ENCODE assay signal across 9 cellular contexts in genomic region chr5:159878988-159879471, GRCh38. TPM values are rescaled to one million over a fixed set of nuclear protein-coding genes. Genes with fewer than 3 reads are reported as not detected.
A peak's percentile ranks its signal among the peaks of the same experiment; 100 is the strongest.
DNase-seq lines count a peak whose midpoint lies in the region; ATAC-seq and TF ChIP-seq lines count a peak whose summit lies in the region.
"Had no signal": no experiment of that assay in that cellular context is flagged by ENCODE, and none has a peak within 500 bp of the region (broad histone marks: within the 10 kb centered on the region; RNA-seq: fewer than 3 reads in every experiment).

No MANE protein-coding gene starts in this region.

- H3K4me3 ChIP-seq in mucosa of descending colon = no peak overlapping the region

- ATAC-seq in mucosa of descending colon = peak; percentile 52
- no peak for ATAC-seq in HG02884 (IDR thresholded peaks at IDR 0.05; ENCODE audit: unreplicated experiment)

- no peaks in the 10 kb centered on the region for H3K9me3 ChIP-seq in mucosa of descending colon

- intact Hi-C loops in mucosa of descending colon (cut with DNase I, micrococcal nuclease) = no loop called here

- H3K4me1 ChIP-seq in mucosa of descending colon (ENCODE audit: low read depth) = no peaks in the 10 kb centered on the region

- H3K36me3 ChIP-seq in mucosa of descending colon (ENCODE audit: low read depth) = no peaks in the 10 kb centered on the region

- peak; percentile 83 for DNase-seq in Ammon's horn (ENCODE audit: low spot score)
- peak; percentile 58 for DNase-seq in NCI-H460 (ENCODE audit: extremely low read depth, low read depth)
- DNase-seq in epithelial cell of prostate (ENCODE audit: low read depth, low spot score) = peak; percentile 29
- DNase-seq in mucosa of descending colon = peak; percentile 51 to 65 (median 58)
- DNase-seq in OCI-M2 (lab: John Stamatoyannopoulos, UW; ENCODE audit: unreplicated experiment) = no peak
- DNase-seq in SKM-1 treated with dmso at 0.1 percent for 144 hours (lab: John Stamatoyannopoulos, UW; ENCODE audit: unreplicated experiment) = no peak
- DNase-seq in UCSD-AML1 (lab: John Stamatoyannopoulos, UW; ENCODE audit: unreplicated experiment) = no peak
- DNase-seq: activated naive CD8-positive, alpha-beta T cell treated with anti-CD3 and anti-CD28 coated beads, Interleukin-2, amount 10 ng/mL, durations not matched to agents 7 days and 5 days had no signal

- H3K27ac ChIP-seq in epithelial cell of prostate = no peak overlapping the region

- TF ChIP-seq CTCF in mucosa of descending colon (IDR thresholded peaks at IDR 0.05) = no peak

RNA-seq across cellular contexts. Expression of gene ADRA1B, which starts 37.3 kb away (rescaled TPM):
- total RNA-seq in NCI-H460 (2014; rRNA removed; shearing (Covaris generic)) = 0.12 and 0.17 TPM in 2 replicates
- 0.61 TPM in 1 of 2 replicates, not detected in the other for polyA plus RNA-seq in NCI-H460 (2014; cell fraction: nucleus; rRNA removed)
- total RNA-seq in mucosa of descending colon = under 1 TPM; 0.51 to 0.89 (median 0.69) TPM
- total RNA-seq: activated naive CD8-positive, alpha-beta T cell treated with anti-CD3 and anti-CD28 coated beads, Interleukin-2, amount 10 ng/mL, durations not matched to agents 7 days and 5 days had no signal

Comparison
In these comparisons a context has a peak if more than half of its experiments do, and no peak if none do; other contexts are left out.
1. DNase-seq: peak in Ammon's horn (single experiment), NCI-H460 (single experiment), epithelial cell of prostate (single experiment) and mucosa of descending colon (3 of 3); none in OCI-M2 (single experiment), SKM-1 treated with dmso at 0.1 percent for 144 hours (single experiment) and UCSD-AML1 (single experiment).